In genomic region chr6:157258878-157259277, GRCh38 we compare ENCODE assay signal across 18 cellular contexts.
DNase-seq lines count a peak whose midpoint lies in the region; ATAC-seq and TF ChIP-seq lines count a peak whose summit lies in the region.
"Had no signal": no experiment of that assay in that cellular context is flagged by ENCODE, and none has a peak within 500 bp of the region (broad histone marks: within the 10 kb centered on the region; RNA-seq: fewer than 3 reads in every experiment).

No MANE protein-coding gene starts in this region.

- H3K9me3 ChIP-seq in esophagus muscularis mucosa, result no peaks in the 10 kb centered on the region
- H3K9me3 ChIP-seq: SK-N-SH had no signal

- WGBS in esophagus muscularis mucosa, result 96% methylated on average over 11 of the region's 11 CpGs

- no peaks in the 10 kb centered on the region for H3K27me3 ChIP-seq in esophagus muscularis mucosa

- CTCF ChIA-PET in activated CD4-positive, alpha-beta memory T cell treated with anti-CD3 and anti-CD28 coated beads, Interleukin-2, amount 10 ng/mL, durations not matched to agents 7 days and 5 days (lab: Charles Lee), result no interaction called here

- no peak for TF ChIP-seq CTCF in esophagus muscularis mucosa (IDR thresholded peaks at IDR 0.05)

- no peak for TF ChIP-seq POLR2A in esophagus muscularis mucosa (IDR thresholded peaks at IDR 0.05; ENCODE audit: low read depth)

- no peak overlapping the region for H3K4me3 Mint-ChIP-seq in stimulated activated naive CD8-positive, alpha-beta T cell treated with anti-CD3 and anti-CD28 coated beads, Interleukin-15, amount 100 ng/mL, for 72 hours
- H3K4me3 Mint-ChIP-seq in activated CD4-positive, alpha-beta memory T cell treated with anti-CD3 and anti-CD28 coated beads, Interleukin-2, amount 10 ng/mL, durations not matched to agents 7 days and 5 days, result no peak overlapping the region
- no peak overlapping the region for H3K4me3 Mint-ChIP-seq in naive thymus-derived CD8-positive, alpha-beta T cell
- H3K4me3 Mint-ChIP-seq: CD14-positive monocyte; dendritic cell treated with granulocyte-macrophage colony-stimulating factor and Interleukin-4, amounts not matched to agents 40 ng/mL and 50 ng/mL, for 4 days had no signal

- TF ChIP-seq EP300 in esophagus muscularis mucosa (IDR thresholded peaks at IDR 0.05), result no peak

- no peak overlapping the region for H3K27ac Mint-ChIP-seq in stimulated activated naive CD8-positive, alpha-beta T cell treated with anti-CD3 and anti-CD28 coated beads, Interleukin-15, amount 100 ng/mL, for 72 hours
- H3K27ac Mint-ChIP-seq in activated CD4-positive, alpha-beta memory T cell treated with anti-CD3 and anti-CD28 coated beads, Interleukin-2, amount 10 ng/mL, durations not matched to agents 7 days and 5 days, result peak overlapping the region; percentile 37
- H3K27ac Mint-ChIP-seq in naive thymus-derived CD8-positive, alpha-beta T cell, result no peak overlapping the region
- H3K27ac Mint-ChIP-seq: CD14-positive monocyte; dendritic cell treated with granulocyte-macrophage colony-stimulating factor and Interleukin-4, amounts not matched to agents 40 ng/mL and 50 ng/mL, for 4 days had no signal

- no peak overlapping the region for H3K4me3 ChIP-seq in esophagus muscularis mucosa

- H3K9me3 Mint-ChIP-seq in stimulated activated naive CD8-positive, alpha-beta T cell treated with anti-CD3 and anti-CD28 coated beads, Interleukin-15, amount 100 ng/mL, for 72 hours, result no peaks in the 10 kb centered on the region
- H3K9me3 Mint-ChIP-seq in activated CD4-positive, alpha-beta memory T cell treated with anti-CD3 and anti-CD28 coated beads, Interleukin-2, amount 10 ng/mL, durations not matched to agents 7 days and 5 days, result no peaks in the 10 kb centered on the region
- no peaks in the 10 kb centered on the region for H3K9me3 Mint-ChIP-seq in naive thymus-derived CD8-positive, alpha-beta T cell
- H3K9me3 Mint-ChIP-seq: CD14-positive monocyte; dendritic cell treated with granulocyte-macrophage colony-stimulating factor and Interleukin-4, amounts not matched to agents 40 ng/mL and 50 ng/mL, for 4 days had no signal

- H3K4me1 ChIP-seq in esophagus muscularis mucosa, result peaks cover 0 to 5% (median 2%) of the 10 kb centered on the region in 4 donors

- no peak for DNase-seq in stimulated activated naive CD8-positive, alpha-beta T cell treated with anti-CD3 and anti-CD28 coated beads, Interleukin-15, amount 100 ng/mL, for 72 hours
- DNase-seq in stimulated activated naive CD8-positive, alpha-beta T cell treated with anti-CD3 and anti-CD28 coated beads, Interleukin-15, Interleukin-2, amounts not matched to agents 100 U/mL and 50 U/mL, for 24 hours, result no peak
- DNase-seq in activated CD4-positive, alpha-beta memory T cell treated with anti-CD3 and anti-CD28 coated beads, Interleukin-2, amount 10 ng/mL, durations not matched to agents 7 days and 5 days, result peak; percentile 62
- DNase-seq in naive thymus-derived CD8-positive, alpha-beta T cell, result peak in 1 of 10 donors; percentile 19
- DNase-seq in DMS 273 treated with DMSO at 0.1 percent for 48 hours (lab: John Stamatoyannopoulos, UW), result no peak
- DNase-seq in esophagus muscularis mucosa (ENCODE audit: extremely low spot score), result no peak
- DNase-seq: activated gamma-delta T cell, KG1, mammary epithelial cell, NCI-H2171 treated with DMSO at 0.1 percent for 48 hours, NCI-H524 treated with DMSO at 0.1 percent for 48 hours, SK-N-SH, substantia nigra, T-helper 9 cell had no signal

- POLR2A ChIA-PET in activated CD4-positive, alpha-beta memory T cell treated with anti-CD3 and anti-CD28 coated beads, Interleukin-2, amount 10 ng/mL, durations not matched to agents 7 days and 5 days (lab: Charles Lee), result interaction anchor here (1.0 kb wide), 1 partner anchor 15 kb away, joined by 3 read pairs; no protein-coding TSS in a partner anchor
- POLR2A ChIA-PET in naive thymus-derived CD8-positive, alpha-beta T cell (lab: Charles Lee), result no interaction called here

- H3K27me3 Mint-ChIP-seq in stimulated activated naive CD8-positive, alpha-beta T cell treated with anti-CD3 and anti-CD28 coated beads, Interleukin-15, amount 100 ng/mL, for 72 hours, result peaks cover 27% of the 10 kb centered on the region
- peaks cover 20% of the 10 kb centered on the region for H3K27me3 Mint-ChIP-seq in activated CD4-positive, alpha-beta memory T cell treated with anti-CD3 and anti-CD28 coated beads, Interleukin-2, amount 10 ng/mL, durations not matched to agents 7 days and 5 days
- H3K27me3 Mint-ChIP-seq in naive thymus-derived CD8-positive, alpha-beta T cell, result peaks cover 0 to 26% (median 10%) of the 10 kb centered on the region in 5 donors

- no peaks in the 10 kb centered on the region for H3K36me3 ChIP-seq in esophagus muscularis mucosa

- peaks cover 12% of the 10 kb centered on the region for H3K4me1 Mint-ChIP-seq in stimulated activated naive CD8-positive, alpha-beta T cell treated with anti-CD3 and anti-CD28 coated beads, Interleukin-15, amount 100 ng/mL, for 72 hours
- H3K4me1 Mint-ChIP-seq in activated CD4-positive, alpha-beta memory T cell treated with anti-CD3 and anti-CD28 coated beads, Interleukin-2, amount 10 ng/mL, durations not matched to agents 7 days and 5 days, result peaks cover 17% of the 10 kb centered on the region
- peaks cover 0 to 5% (median 4%) of the 10 kb centered on the region in 4 donors for H3K4me1 Mint-ChIP-seq in naive thymus-derived CD8-positive, alpha-beta T cell
- H3K4me1 Mint-ChIP-seq: CD14-positive monocyte had no signal

- ATAC-seq in stimulated activated naive CD8-positive, alpha-beta T cell treated with anti-CD3 and anti-CD28 coated beads, Interleukin-15, amount 100 ng/mL, for 72 hours, result peak; percentile 71
- ATAC-seq in stimulated activated naive CD8-positive, alpha-beta T cell treated with anti-CD3 and anti-CD28 coated beads, Interleukin-15, Interleukin-2, amounts not matched to agents 100 U/mL and 50 U/mL, for 24 hours, result no peak
- peak; percentile 46 to 71 for ATAC-seq in naive thymus-derived CD8-positive, alpha-beta T cell
- ATAC-seq in GM21723 (IDR thresholded peaks at IDR 0.05; ENCODE audit: unreplicated experiment), result no peak

- intact Hi-C loops in esophagus muscularis mucosa (cut with DNase I), result no loop called here

- no peak overlapping the region for H3K27ac ChIP-seq in esophagus muscularis mucosa (replicated peaks in 1 of 4)
- H3K27ac ChIP-seq: RWPE1 had no signal

- no peaks in the 10 kb centered on the region for H3K36me3 Mint-ChIP-seq in activated CD4-positive, alpha-beta memory T cell treated with anti-CD3 and anti-CD28 coated beads, Interleukin-2, amount 10 ng/mL, durations not matched to agents 7 days and 5 days (ENCODE audit: low read depth)
- no peaks in the 10 kb centered on the region for H3K36me3 Mint-ChIP-seq in naive thymus-derived CD8-positive, alpha-beta T cell
- H3K36me3 Mint-ChIP-seq: CD14-positive monocyte had no signal

Comparison
In these comparisons a context has a peak if more than half of its experiments do, and no peak if none do; other contexts are left out.
1. ATAC-seq: peak in stimulated activated naive CD8-positive, alpha-beta T cell treated with anti-CD3 and anti-CD28 coated beads, Interleukin-15, amount 100 ng/mL, for 72 hours (single experiment) and naive thymus-derived CD8-positive, alpha-beta T cell (2 of 2); none in stimulated activated naive CD8-positive, alpha-beta T cell treated with anti-CD3 and anti-CD28 coated beads, Interleukin-15, Interleukin-2, amounts not matched to agents 100 U/mL and 50 U/mL, for 24 hours (single experiment) and GM21723 (single experiment).